1 cellular context compared by ENCODE assay signal in the genomic region with DNA sequence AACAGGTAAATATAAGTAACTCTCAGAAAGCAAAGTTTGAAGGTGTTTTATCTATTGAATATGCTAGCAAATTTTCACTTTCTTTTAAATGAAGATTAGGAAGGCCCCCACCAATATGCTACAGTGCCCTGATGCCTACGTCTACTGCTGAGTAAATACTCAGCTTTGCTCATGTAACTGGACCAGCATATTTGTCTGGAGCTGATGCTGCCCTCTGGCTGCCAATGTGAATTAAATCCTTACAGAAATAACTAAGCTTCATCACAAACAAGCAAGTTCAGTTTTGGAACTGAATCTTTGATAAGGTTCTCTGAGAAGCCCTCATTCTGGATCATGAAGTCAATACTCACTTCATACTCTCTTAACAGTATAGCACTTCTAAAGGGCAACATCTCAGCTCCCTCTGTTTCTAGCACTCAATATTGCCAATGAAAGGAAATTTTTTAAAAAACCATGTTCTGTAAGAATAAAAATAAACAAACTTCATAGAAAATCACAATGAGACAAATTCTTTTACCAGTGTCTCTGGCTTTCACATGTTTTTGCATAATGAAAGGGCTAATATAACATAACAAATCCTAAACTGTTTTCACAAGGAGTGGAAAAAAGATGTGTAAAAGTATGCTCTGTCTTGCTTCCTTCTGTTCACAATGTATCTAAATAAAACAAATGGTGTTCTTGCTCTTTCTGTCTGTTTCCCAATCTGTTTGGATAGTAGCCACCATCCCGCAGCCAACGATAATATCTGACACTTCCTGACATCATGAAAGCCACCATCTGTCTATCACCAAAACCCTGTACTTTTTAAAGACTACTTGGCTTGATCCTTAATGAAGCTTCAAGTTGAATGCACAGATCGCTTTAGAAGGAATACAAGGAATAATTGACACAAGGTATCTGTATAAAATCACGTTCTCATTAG.
TF ChIP-seq lines count a peak whose summit lies in the region.

No MANE protein-coding gene starts in this region.

TF ChIP-seq in H1, 55 proteins besides CTCF, POLR2A, EP300 and RAD21 (continued from another document):
- TF ChIP-seq ASH2L (IDR thresholded peaks at IDR 0.05; ENCODE audit: low read length) (no peak), SRF (IDR thresholded peaks at IDR 0.05; ENCODE audit: low read depth, low read length) (no peak), CBX5 (IDR thresholded peaks at IDR 0.05; ENCODE audit: low read depth, low read length) (no peak), RFX5 (IDR thresholded peaks at IDR 0.05; ENCODE audit: borderline replicate concordance, low read depth, low read length) (no peak), MAFK (IDR thresholded peaks at IDR 0.05; ENCODE audit: low read depth, low read length) (no peak), POU5F1 (IDR thresholded peaks at IDR 0.05; ENCODE audit: low read depth, low read length) (no peak), GTF2F1 (IDR thresholded peaks at IDR 0.05; ENCODE audit: borderline replicate concordance, low read depth, low read length) (no peak), KDM4A (IDR thresholded peaks at IDR 0.05; ENCODE audit: low read depth, low read length, severe bottlenecking) (no peak), CHD2 (IDR thresholded peaks at IDR 0.05; ENCODE audit: low read length) (no peak), GABPA (IDR thresholded peaks at IDR 0.05; ENCODE audit: borderline replicate concordance, insufficient read depth, low read length) (no peak), RNF2 (IDR thresholded peaks at IDR 0.05; ENCODE audit: borderline replicate concordance, low read depth, low read length, missing control alignments, poor library complexity, severe bottlenecking) (no peak), BCL11A (IDR thresholded peaks at IDR 0.05; ENCODE audit: low read depth in 2 of 2, low read length in 2 of 2) (no peak), CHD7 (IDR thresholded peaks at IDR 0.05; ENCODE audit: insufficient replicate concordance, low read length) (no peak)
